In the genomic region with DNA sequence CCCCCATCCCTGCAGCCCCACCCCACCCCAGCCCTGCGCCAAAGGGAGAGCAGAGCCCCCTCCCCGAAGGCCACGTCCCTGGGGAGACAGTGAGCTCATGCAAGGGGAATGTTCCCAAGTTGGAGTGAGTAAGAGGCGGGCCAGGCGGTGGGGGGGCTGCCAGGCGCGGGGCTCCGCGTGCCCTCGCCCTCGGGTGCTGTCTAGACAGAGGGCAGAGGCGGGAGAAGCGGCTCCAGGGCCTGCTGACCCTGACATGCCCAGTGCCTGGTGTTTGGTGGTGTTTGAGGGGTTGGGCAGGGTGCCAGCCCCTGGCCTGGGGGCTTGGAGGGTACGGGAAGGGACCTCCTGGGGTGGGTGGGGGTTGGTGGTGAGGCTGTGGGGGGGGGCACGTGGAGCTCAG, we compare ENCODE assay signal across 1 cellular context.
TF ChIP-seq lines count a peak whose summit lies in the region.

No MANE protein-coding gene starts in this region.

TF ChIP-seq in Ishikawa, 13 proteins besides CTCF, POLR2A, EP300 and RAD21 (continued from another document):
- TF ChIP-seq, protein P1, sequence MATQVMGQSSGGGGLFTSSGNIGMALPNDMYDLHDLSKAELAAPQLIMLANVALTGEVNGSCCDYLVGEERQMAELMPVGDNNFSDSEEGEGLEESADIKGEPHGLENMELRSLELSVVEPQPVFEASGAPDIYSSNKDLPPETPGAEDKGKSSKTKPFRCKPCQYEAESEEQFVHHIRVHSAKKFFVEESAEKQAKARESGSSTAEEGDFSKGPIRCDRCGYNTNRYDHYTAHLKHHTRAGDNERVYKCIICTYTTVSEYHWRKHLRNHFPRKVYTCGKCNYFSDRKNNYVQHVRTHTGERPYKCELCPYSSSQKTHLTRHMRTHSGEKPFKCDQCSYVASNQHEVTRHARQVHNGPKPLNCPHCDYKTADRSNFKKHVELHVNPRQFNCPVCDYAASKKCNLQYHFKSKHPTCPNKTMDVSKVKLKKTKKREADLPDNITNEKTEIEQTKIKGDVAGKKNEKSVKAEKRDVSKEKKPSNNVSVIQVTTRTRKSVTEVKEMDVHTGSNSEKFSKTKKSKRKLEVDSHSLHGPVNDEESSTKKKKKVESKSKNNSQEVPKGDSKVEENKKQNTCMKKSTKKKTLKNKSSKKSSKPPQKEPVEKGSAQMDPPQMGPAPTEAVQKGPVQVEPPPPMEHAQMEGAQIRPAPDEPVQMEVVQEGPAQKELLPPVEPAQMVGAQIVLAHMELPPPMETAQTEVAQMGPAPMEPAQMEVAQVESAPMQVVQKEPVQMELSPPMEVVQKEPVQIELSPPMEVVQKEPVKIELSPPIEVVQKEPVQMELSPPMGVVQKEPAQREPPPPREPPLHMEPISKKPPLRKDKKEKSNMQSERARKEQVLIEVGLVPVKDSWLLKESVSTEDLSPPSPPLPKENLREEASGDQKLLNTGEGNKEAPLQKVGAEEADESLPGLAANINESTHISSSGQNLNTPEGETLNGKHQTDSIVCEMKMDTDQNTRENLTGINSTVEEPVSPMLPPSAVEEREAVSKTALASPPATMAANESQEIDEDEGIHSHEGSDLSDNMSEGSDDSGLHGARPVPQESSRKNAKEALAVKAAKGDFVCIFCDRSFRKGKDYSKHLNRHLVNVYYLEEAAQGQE (IDR thresholded peaks at IDR 0.05; ENCODE audit: low read depth) = no peak
- TF ChIP-seq TAF1 (IDR thresholded peaks at IDR 0.05; ENCODE audit: low read depth) (no peak), TCF12 (IDR thresholded peaks at IDR 0.05; ENCODE audit: low read depth) (no peak; the same call in 1 of the 2 replicates), ZBTB7A (IDR thresholded peaks at IDR 0.05; ENCODE audit: low read depth) (peak; percentile 74), CREB1 (IDR thresholded peaks at IDR 0.05; ENCODE audit: low read depth) (no peak), YY1 (IDR thresholded peaks at IDR 0.05; ENCODE audit: low read depth) (no peak), CEBPB (IDR thresholded peaks at IDR 0.05) (no peak; the same call in 1 of the 2 replicates), TEAD4 (IDR thresholded peaks at IDR 0.05) (peak; percentile 84)
- TF ChIP-seq, protein P2, sequence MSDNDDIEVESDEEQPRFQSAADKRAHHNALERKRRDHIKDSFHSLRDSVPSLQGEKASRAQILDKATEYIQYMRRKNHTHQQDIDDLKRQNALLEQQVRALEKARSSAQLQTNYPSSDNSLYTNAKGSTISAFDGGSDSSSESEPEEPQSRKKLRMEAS (IDR thresholded peaks at IDR 0.05) = peak; percentile 81
